8 cellular contexts compared by ENCODE assay signal in the genomic region with DNA sequence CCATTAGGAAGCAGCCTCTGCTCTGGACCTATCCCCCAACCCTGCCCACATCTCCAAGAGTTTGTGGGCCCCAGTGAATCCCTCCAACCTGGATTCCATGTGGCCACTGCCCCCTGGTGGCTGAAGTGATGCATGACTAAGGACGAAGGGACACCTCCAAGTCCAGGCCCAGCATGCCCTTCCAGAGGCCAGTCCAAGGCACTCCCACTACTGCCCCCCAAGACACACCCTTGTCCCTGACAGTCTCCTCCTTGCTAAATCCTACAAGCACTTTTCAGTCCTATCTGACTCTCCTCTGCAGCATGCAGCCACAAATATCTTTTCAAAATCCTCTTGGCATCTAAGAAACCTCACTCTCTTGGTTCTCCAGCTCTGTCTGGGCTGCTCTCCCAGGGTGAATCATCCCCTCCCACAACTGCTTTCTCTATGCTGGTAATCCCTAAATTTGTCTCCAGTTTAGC. TPM values are rescaled to one million over a fixed set of nuclear protein-coding genes. Genes with fewer than 3 reads are reported as not detected.
DNase-seq lines count a peak whose midpoint lies in the region; ATAC-seq and TF ChIP-seq lines count a peak whose summit lies in the region.

No MANE protein-coding gene starts in this region.

- H3K36me3 ChIP-seq in stomach = no peaks in the 10 kb centered on the region

- H3K27me3 Mint-ChIP-seq in activated T-cell treated with anti-CD3 and anti-CD28 coated beads, Interleukin-2, amount 50 U/mL, for 4 hours (ENCODE audit: low read depth) = peaks cover 4% of the 10 kb centered on the region
- H3K27me3 Mint-ChIP-seq in neural crest cell (ENCODE audit: low read depth) = peaks cover 62% of the 10 kb centered on the region

- WGBS in stomach, 5 donors = 0 to 8% (median 0%) methylated on average over 1 of the region's 1 CpG

- intact Hi-C loops in stomach (cut with DNase I; ENCODE audit: low total_unique reads) = loop anchor here (5.0 kb wide), 1 partner anchor 52 kb away; the partner anchor contains the start of gene POU2F2

- H3K27me3 ChIP-seq in stomach = peaks cover under 1 to 37% (median 16%) of the 10 kb centered on the region in 3 donors

- peak; percentile 70 to 75 for ATAC-seq in activated T-cell treated with anti-CD3 and anti-CD28 coated beads, Interleukin-2, amount 50 U/mL, for 4 hours
- ATAC-seq in GM21515 (IDR thresholded peaks at IDR 0.05; ENCODE audit: unreplicated experiment) = no peak

- H3K9me3 ChIP-seq in stomach = no peaks in the 10 kb centered on the region

- no peak for TF ChIP-seq POLR2A in stomach (IDR thresholded peaks at IDR 0.05)

- peaks cover 0 to 20% (median 6%) of the 10 kb centered on the region in 4 donors for H3K4me1 ChIP-seq in stomach

- H3K9me3 Mint-ChIP-seq in activated T-cell treated with anti-CD3 and anti-CD28 coated beads, Interleukin-2, amount 50 U/mL, for 4 hours = no peaks in the 10 kb centered on the region
- no peaks in the 10 kb centered on the region for H3K9me3 Mint-ChIP-seq in neural crest cell

- H3K4me3 Mint-ChIP-seq in activated T-cell treated with anti-CD3 and anti-CD28 coated beads, Interleukin-2, amount 50 U/mL, for 4 hours = no peak overlapping the region
- H3K4me3 Mint-ChIP-seq in neural crest cell = no peak overlapping the region

- no peak overlapping the region for H3K27ac Mint-ChIP-seq in neural crest cell (ENCODE audit: unreplicated experiment)

- DNase-seq in COR-L47 (lab: John Stamatoyannopoulos, UW) (peak; percentile 74), HuH-7 (ENCODE audit: low spot score) (peak; percentile 77), OCI-M1 (lab: John Stamatoyannopoulos, UW) (peak; percentile 82), fibroblast of gingiva (ENCODE audit: low read depth) (peak; percentile 65), neural crest cell (ENCODE audit: low read depth, low spot score) (peak; percentile 86), stomach (peak; percentile 75)
- DNase-seq in activated T-cell treated with anti-CD3 and anti-CD28 coated beads, Interleukin-2, amount 50 U/mL, for 4 hours = peak; percentile 70

- peaks cover 52% of the 10 kb centered on the region for H3K4me1 Mint-ChIP-seq in activated T-cell treated with anti-CD3 and anti-CD28 coated beads, Interleukin-2, amount 50 U/mL, for 4 hours (ENCODE audit: low read depth)
- peaks cover 4% of the 10 kb centered on the region for H3K4me1 Mint-ChIP-seq in neural crest cell

- no peak overlapping the region for H3K4me3 ChIP-seq in stomach

- TF ChIP-seq EP300 in stomach (IDR thresholded peaks at IDR 0.05) = no peak

- H3K27ac ChIP-seq in stomach = no peak overlapping the region

- no peaks in the 10 kb centered on the region for H3K36me3 Mint-ChIP-seq in activated T-cell treated with anti-CD3 and anti-CD28 coated beads, Interleukin-2, amount 50 U/mL, for 4 hours (ENCODE audit: insufficient read depth)
- H3K36me3 Mint-ChIP-seq in neural crest cell (ENCODE audit: low read depth) = no peaks in the 10 kb centered on the region

- TF ChIP-seq CTCF in neural crest cell (conservative IDR thresholded peaks at IDR 0.05) (peak; percentile 87), stomach (IDR thresholded peaks at IDR 0.05) (peak in 5 of 7 experiments; percentile 78 to 88 (median 81))

RNA-seq across cellular contexts. Expression of gene DEDD2, which starts 33.0 kb away (rescaled TPM):
- 10 to 100 TPM; 25.2 to 29.1 (median 28.1) TPM for total RNA-seq in activated T-cell treated with anti-CD3 and anti-CD28 coated beads, Interleukin-2, amount 50 U/mL, for 4 hours
- total RNA-seq in neural crest cell (20.6 and 21.5 TPM in 2 replicates), stomach (100 to 1,000 TPM in 1 of 5 donors, 10 to 100 TPM in 4; 16.7 to 195 (median 43.8) TPM)
- 10 to 100 TPM; 20.8 to 35.9 (median 22.0) TPM for polyA plus RNA-seq in stomach

RNA-seq across cellular contexts. Expression of gene ZNF526, which starts 35.7 kb away (rescaled TPM):
- 10 to 100 TPM; 17.2 to 19.4 (median 18.7) TPM for total RNA-seq in activated T-cell treated with anti-CD3 and anti-CD28 coated beads, Interleukin-2, amount 50 U/mL, for 4 hours
- 18.4 and 24.2 TPM in 2 replicates for total RNA-seq in neural crest cell
- total RNA-seq in stomach = 10 to 100 TPM in 2 of 5 donors, 1 to 10 TPM in 3; 4.7 to 12.0 (median 6.8) TPM
- polyA plus RNA-seq in stomach = 1 to 10 TPM; 2.4 to 3.7 (median 3.2) TPM

RNA-seq across cellular contexts. Expression of gene POU2F2, which starts 52.2 kb away (rescaled TPM):
- 100 to 1,000 TPM in 1 of 3 donors, 10 to 100 TPM in 2; 83.9 to 123 (median 85.7) TPM for total RNA-seq in activated T-cell treated with anti-CD3 and anti-CD28 coated beads, Interleukin-2, amount 50 U/mL, for 4 hours
- total RNA-seq in neural crest cell = 2.3 and 2.5 TPM in 2 replicates
- total RNA-seq in stomach = 10 to 100 TPM in 2 of 5 donors, 1 to 10 TPM in 1, under 1 TPM in 2; 0.89 to 23.3 (median 3.9) TPM
- polyA plus RNA-seq in stomach = 1 to 10 TPM in 2 of 3 donors, under 1 TPM in 1; 0.68 to 2.7 (median 1.8) TPM

RNA-seq across cellular contexts. Expression of gene GSK3A, which starts 58.0 kb away (rescaled TPM):
- 10 to 100 TPM; 51.9 to 56.4 (median 55.2) TPM for total RNA-seq in activated T-cell treated with anti-CD3 and anti-CD28 coated beads, Interleukin-2, amount 50 U/mL, for 4 hours
- total RNA-seq in neural crest cell (66.1 and 68.0 TPM in 2 replicates), stomach (10 to 100 TPM in 4 of 5 donors, 1 to 10 TPM in 1; 5.8 to 77.2 (median 22.6) TPM)
- 10 to 100 TPM; 25.5 to 40.8 (median 35.0) TPM for polyA plus RNA-seq in stomach
